10 cellular contexts compared by ENCODE assay signal in genomic region chr3:31170932-31171670, GRCh38.
DNase-seq lines count a peak whose midpoint lies in the region; ATAC-seq and TF ChIP-seq lines count a peak whose summit lies in the region.
"Had no signal": no experiment of that assay in that cellular context is flagged by ENCODE, and none has a peak within 500 bp of the region (broad histone marks: within the 10 kb centered on the region; RNA-seq: fewer than 3 reads in every experiment).

No MANE protein-coding gene starts in this region.

- H3K36me3 Mint-ChIP-seq in glutamatergic neuron (ENCODE audit: unreplicated experiment): no peaks in the 10 kb centered on the region
- H3K36me3 Mint-ChIP-seq: activated naive CD4-positive, alpha-beta T cell treated with anti-CD3 and anti-CD28 coated beads, Interleukin-2, amount 50 U/mL, for 24 hours had no signal

- H3K27ac Mint-ChIP-seq in glutamatergic neuron (ENCODE audit: unreplicated experiment): no peak overlapping the region
- H3K27ac Mint-ChIP-seq: activated naive CD4-positive, alpha-beta T cell treated with anti-CD3 and anti-CD28 coated beads, Interleukin-2, amount 50 U/mL, for 24 hours had no signal

- no peaks in the 10 kb centered on the region for H3K9me3 Mint-ChIP-seq in glutamatergic neuron (ENCODE audit: unreplicated experiment)
- H3K9me3 Mint-ChIP-seq: activated naive CD4-positive, alpha-beta T cell treated with anti-CD3 and anti-CD28 coated beads, Interleukin-2, amount 50 U/mL, for 24 hours had no signal

- H3K27me3 Mint-ChIP-seq in glutamatergic neuron (ENCODE audit: unreplicated experiment): no peaks in the 10 kb centered on the region
- H3K27me3 Mint-ChIP-seq: activated naive CD4-positive, alpha-beta T cell treated with anti-CD3 and anti-CD28 coated beads, Interleukin-2, amount 50 U/mL, for 24 hours had no signal

- ATAC-seq in SK-N-SH treated with all-trans-retinoic acid at 6 μM for 48 hours (peak; percentile 69), GM21526 (IDR thresholded peaks at IDR 0.05; ENCODE audit: low FRiP score, unreplicated experiment) (no peak)

- DNase-seq in GM04503 (ENCODE audit: low read depth) (peak; percentile 98), foreskin melanocyte (peak; percentile 57), stromal cell of bone marrow (ENCODE audit: low read depth) (peak; percentile 58), NCI-H345 (lab: John Stamatoyannopoulos, UW) (no peak), glutamatergic neuron (no peak)
- DNase-seq: activated CD4-positive, alpha-beta T cell treated with anti-CD3 and anti-CD28 coated beads, Interleukin-2, amount 50 U/mL, for 48 hours; T-helper 1 cell had no signal

- H3K4me3 Mint-ChIP-seq in glutamatergic neuron (ENCODE audit: unreplicated experiment): no peak overlapping the region
- H3K4me3 Mint-ChIP-seq: activated naive CD4-positive, alpha-beta T cell treated with anti-CD3 and anti-CD28 coated beads, Interleukin-2, amount 50 U/mL, for 24 hours had no signal

- no peak for TF ChIP-seq CTCF in glutamatergic neuron (IDR thresholded peaks at IDR 0.05; ENCODE audit: partially characterized antibody, unreplicated experiment)

- no peaks in the 10 kb centered on the region for H3K4me1 Mint-ChIP-seq in glutamatergic neuron (ENCODE audit: low read depth, unreplicated experiment)

TF ChIP-seq in SK-N-SH treated with all-trans-retinoic acid at 6 μM for 48 hours, 23 proteins besides CTCF, POLR2A, EP300 and RAD21:
- TF ChIP-seq ZC3H10 (CRISPR knock-in tag; IDR thresholded peaks at IDR 0.05) (no peak), ISL1 (CRISPR knock-in tag; IDR thresholded peaks at IDR 0.05) (peak; percentile 31; the same call in 1 of the 2 replicates)

Comparison
In these comparisons a context has a peak if more than half of its experiments do, and no peak if none do; other contexts are left out.
1. DNase-seq: peak in GM04503 (single experiment), foreskin melanocyte (single experiment) and stromal cell of bone marrow (single experiment); none in NCI-H345 (single experiment) and glutamatergic neuron (single experiment).